Comparison of ENCODE assay signal across 25 cellular contexts in genomic region chr5:87754009-87754757, GRCh38.
DNase-seq lines count a peak whose midpoint lies in the region; ATAC-seq, FAIRE-seq and TF ChIP-seq lines count a peak whose summit lies in the region.
"Had no signal": no experiment of that assay in that cellular context is flagged by ENCODE, and none has a peak within 500 bp of the region (broad histone marks: within the 10 kb centered on the region; RNA-seq: fewer than 3 reads in every experiment).

No MANE protein-coding gene starts in this region.

- H3K4me3 ChIP-seq in HCT116 (replicated peaks in 1 of 2; ENCODE audit: low read depth in 1 of 2, low read length in 2 of 2), result no peak overlapping the region
- H3K4me3 ChIP-seq in H1 (ENCODE audit: extremely low read depth in 1 of 4, insufficient read depth in 2 of 4, low read depth in 3 of 4, low read length in 4 of 4), result no peak overlapping the region
- H3K4me3 ChIP-seq: esophagus muscularis mucosa, gastroesophageal sphincter had no signal

- H4K91ac ChIP-seq in H1 (replicated peaks; ENCODE audit: insufficient read length, low read length), result no peak overlapping the region

- H4K20me1 ChIP-seq in HCT116 (ENCODE audit: insufficient read depth), result no peaks in the 10 kb centered on the region; the same call in 1 of the 2 replicates
- H4K20me1 ChIP-seq in H1 (replicated peaks in 1 of 2; ENCODE audit: control insufficient read depth in 1 of 2, insufficient read depth in 2 of 2, low read length in 2 of 2), result no peaks in the 10 kb centered on the region

- H3K18ac ChIP-seq in H1 (ENCODE audit: extremely low read depth, low read length), result no peak overlapping the region

- no peak for TF ChIP-seq EP300 in H1 (IDR thresholded peaks at IDR 0.05; ENCODE audit: borderline replicate concordance in 1 of 2, low read depth in 2 of 2, low read length in 2 of 2)

- H2AFZ ChIP-seq in HCT116 (ENCODE audit: low read depth, low read length, poor library complexity, severe bottlenecking) (peak overlapping the region; percentile 90), H1 (ENCODE audit: low read length) (no peak overlapping the region)

- no peak overlapping the region for H2BK12ac ChIP-seq in H1 (ENCODE audit: low read depth, low read length)

- no peak overlapping the region for H4K8ac ChIP-seq in H1 (ENCODE audit: extremely low read depth, insufficient read depth, low read length)

- 0 out of 2 replicates have a peak, but pooled peaks cover 3% of the 10 kb centered on the region for H3K23me2 ChIP-seq in H1 (ENCODE audit: low read depth, low read length)

- H3K23ac ChIP-seq in H1 (ENCODE audit: insufficient read length), result no peak overlapping the region

- ATAC-seq in HCT116 (no peak), HG02970 (IDR thresholded peaks at IDR 0.05; ENCODE audit: low FRiP score, unreplicated experiment) (no peak)
- ATAC-seq: gastroesophageal sphincter; SK-N-SH treated with all-trans-retinoic acid at 6 μM for 48 hours; stimulated activated effector memory CD8-positive, alpha-beta T cell treated with anti-CD3 and anti-CD28 coated beads, Interleukin-12 subunit alpha, Interleukin-12 subunit beta, amount 100 ng/mL, for 72 hours had no signal

- FAIRE-seq in H1 (lab: Jason Lieb, UNC), result peak; percentile 24

- no peak overlapping the region for H2BK15ac ChIP-seq in H1 (ENCODE audit: low read length)

- no peak for TF ChIP-seq POLR2A in HCT116 (IDR thresholded peaks at IDR 0.05; ENCODE audit: borderline replicate concordance, extremely low read depth, insufficient read depth, insufficient read length)
- TF ChIP-seq POLR2A in H1 (IDR thresholded peaks at IDR 0.05; ENCODE audit: control extremely low read depth in 1 of 2, low read depth in 2 of 2, low read length in 2 of 2), result no peak

- H3K9me2 ChIP-seq in HCT116 (ENCODE audit: insufficient read depth), result no peaks in the 10 kb centered on the region

- DNase-seq in HCT116 (ENCODE audit: low read depth, low spot score), result no peak
- peak; percentile 99 for DNase-seq in NCI-H69 (lab: John Stamatoyannopoulos, UW)
- no peak for DNase-seq in H1 (ENCODE audit: low read depth in 1 of 2, low spot score in 2 of 2)
- DNase-seq in NCI-H2196 treated with DMSO at 0.1 percent for 48 hours (lab: John Stamatoyannopoulos, UW; ENCODE audit: unreplicated experiment), result no peak
- no peak for DNase-seq in HFFc6
- DNase-seq in SK-N-DZ (ENCODE audit: low spot score), result no peak
- DNase-seq: ACHN; activated B cell treated with CpG ODN at 0.5 μM for 24 hours; activated CD4-positive, alpha-beta memory T cell treated with anti-CD3 and anti-CD28 coated beads, Interleukin-2, amount 10 ng/mL, durations not matched to agents 7 days and 5 days; activated naive CD4-positive, alpha-beta T cell treated with Interleukin-2 at 50 U/mL for 16 hours; effector memory CD4-positive, alpha-beta T cell; GDM1; GOT3; Kasumi-1; mesendoderm; NCI-H1048; T-helper 9 cell had no signal

- no peak overlapping the region for H3K4ac ChIP-seq in H1 (replicated peaks; ENCODE audit: insufficient read length, low read depth, low read length)

- H3K9ac ChIP-seq in HCT116 (ENCODE audit: low read length), result no peak overlapping the region
- H3K9ac ChIP-seq in H1 (replicated peaks in 1 of 4; ENCODE audit: extremely low read depth in 1 of 4, low read depth in 3 of 4, low read length in 3 of 4), result no peak overlapping the region

- H3K4me1 Mint-ChIP-seq in HFFc6 (ENCODE audit: low read depth), result no peaks in the 10 kb centered on the region
- H3K4me1 Mint-ChIP-seq: activated B cell treated with CpG ODN at 0.5 μM for 24 hours; activated CD4-positive, alpha-beta memory T cell treated with anti-CD3 and anti-CD28 coated beads, Interleukin-2, amount 10 ng/mL, durations not matched to agents 7 days and 5 days; nephron; stimulated activated effector memory CD8-positive, alpha-beta T cell treated with anti-CD3 and anti-CD28 coated beads, Interleukin-12 subunit alpha, Interleukin-12 subunit beta, amount 100 ng/mL, for 72 hours had no signal

- H3K9me3 ChIP-seq in HCT116 (ENCODE audit: control insufficient read depth in 1 of 2, insufficient read depth in 1 of 2, low read depth in 1 of 2, low read length in 2 of 2), result no peaks in the 10 kb centered on the region
- no peaks in the 10 kb centered on the region for H3K9me3 ChIP-seq in H1 (ENCODE audit: insufficient read depth in 2 of 2, low read depth in 1 of 2, low read length in 1 of 2)
- H3K9me3 ChIP-seq: esophagus muscularis mucosa, gastroesophageal sphincter had no signal

- H3K14ac ChIP-seq in H1 (ENCODE audit: insufficient read length), result no peak overlapping the region

- H3K4me1 ChIP-seq in HCT116 (ENCODE audit: control insufficient read depth in 1 of 2, insufficient read depth in 2 of 2, low read length in 2 of 2) (no peaks in the 10 kb centered on the region), H1 (replicated peaks in 1 of 4; ENCODE audit: control insufficient read depth in 3 of 4, insufficient read depth in 4 of 4, low read length in 3 of 4) (peaks cover 2 to 7% (median 5%) of the 10 kb centered on the region in 4 experiments; a peak in 4 of 7 replicates)
- H3K4me1 ChIP-seq: esophagus muscularis mucosa, gastroesophageal sphincter had no signal

- CTCF ChIA-PET in HCT116 (lab: Charles Lee), result no interaction called here
- CTCF ChIA-PET in H1 (lab: Charles Lee; ENCODE audit: partially characterized antibody), result no interaction called here

- H3K9me3 Mint-ChIP-seq in HFFc6, result no peaks in the 10 kb centered on the region
- H3K9me3 Mint-ChIP-seq: activated B cell treated with CpG ODN at 0.5 μM for 24 hours; activated CD4-positive, alpha-beta memory T cell treated with anti-CD3 and anti-CD28 coated beads, Interleukin-2, amount 10 ng/mL, durations not matched to agents 7 days and 5 days; nephron; stimulated activated effector memory CD8-positive, alpha-beta T cell treated with anti-CD3 and anti-CD28 coated beads, Interleukin-12 subunit alpha, Interleukin-12 subunit beta, amount 100 ng/mL, for 72 hours had no signal

- no peaks in the 10 kb centered on the region for H3K36me3 Mint-ChIP-seq in HFFc6 (ENCODE audit: low read depth)
- H3K36me3 Mint-ChIP-seq: stimulated activated effector memory CD8-positive, alpha-beta T cell treated with anti-CD3 and anti-CD28 coated beads, Interleukin-12 subunit alpha, Interleukin-12 subunit beta, amount 100 ng/mL, for 72 hours had no signal

- H3K4me3 Mint-ChIP-seq in HFFc6, result no peak overlapping the region
- H3K4me3 Mint-ChIP-seq: activated B cell treated with CpG ODN at 0.5 μM for 24 hours; activated CD4-positive, alpha-beta memory T cell treated with anti-CD3 and anti-CD28 coated beads, Interleukin-2, amount 10 ng/mL, durations not matched to agents 7 days and 5 days; nephron; stimulated activated effector memory CD8-positive, alpha-beta T cell treated with anti-CD3 and anti-CD28 coated beads, Interleukin-12 subunit alpha, Interleukin-12 subunit beta, amount 100 ng/mL, for 72 hours had no signal

- RAD21 ChIA-PET in HCT116 (lab: Charles Lee; ENCODE audit: low non-redundant PET in 1 of 2, low total read pairs in 2 of 2, uncharacterized antibody in 2 of 2, unreplicated experiment in 2 of 2), result no interaction called here

- no peak overlapping the region for H3K27ac Mint-ChIP-seq in HFFc6
- H3K27ac Mint-ChIP-seq: activated B cell treated with CpG ODN at 0.5 μM for 24 hours; activated CD4-positive, alpha-beta memory T cell treated with anti-CD3 and anti-CD28 coated beads, Interleukin-2, amount 10 ng/mL, durations not matched to agents 7 days and 5 days; nephron; progenitor cell of endocrine pancreas; stimulated activated effector memory CD8-positive, alpha-beta T cell treated with anti-CD3 and anti-CD28 coated beads, Interleukin-12 subunit alpha, Interleukin-12 subunit beta, amount 100 ng/mL, for 72 hours had no signal

- TF ChIP-seq CTCF in 22Rv1 (IDR thresholded peaks at IDR 0.05), result no peak
- TF ChIP-seq CTCF in HCT116 (IDR thresholded peaks at IDR 0.05 in 2 of 3, conservative IDR thresholded peaks at IDR 0.05 in 1 of 3; ENCODE audit: borderline replicate concordance in 1 of 3, insufficient read depth in 1 of 3, low read depth in 2 of 3, low read length in 2 of 3), result no peak
- TF ChIP-seq CTCF in H1 (IDR thresholded peaks at IDR 0.05; ENCODE audit: control extremely low read depth in 1 of 3, insufficient read depth in 1 of 3, low read depth in 1 of 3, low read length in 3 of 3), result no peak
- TF ChIP-seq CTCF in HFFc6 (IDR thresholded peaks at IDR 0.05), result no peak

- whole genome bisulfite sequencing in H1 (ENCODE audit: extremely low coverage in 1 of 2, insufficient coverage in 1 of 2, insufficient read length in 1 of 2, insufficient replicate concordance in 2 of 2, low coverage in 1 of 2, low lambda C conversion rate in 2 of 2, missing lambda C conversion rate in 1 of 2), 2 experiments, result 16% methylated on average over 6 of the region's 6 CpGs; no CpG with 5 or more reads in 1 of the 2 experiments

- no peak overlapping the region for H2AK5ac ChIP-seq in H1 (ENCODE audit: low read depth, low read length)

- H3K27me3 Mint-ChIP-seq in HFFc6 (ENCODE audit: insufficient read depth), result no peaks in the 10 kb centered on the region
- H3K27me3 Mint-ChIP-seq: activated CD4-positive, alpha-beta memory T cell treated with anti-CD3 and anti-CD28 coated beads, Interleukin-2, amount 10 ng/mL, durations not matched to agents 7 days and 5 days had no signal

- no peak overlapping the region for H2BK20ac ChIP-seq in H1 (ENCODE audit: low read length)

- H2BK5ac ChIP-seq in H1 (ENCODE audit: low read depth, low read length), result no peak overlapping the region; the same call in 1 of the 2 replicates

- TF ChIP-seq RAD21 in HCT116 (IDR thresholded peaks at IDR 0.05; ENCODE audit: low read depth) (no peak), H1 (IDR thresholded peaks at IDR 0.05 in 1 of 2, conservative IDR thresholded peaks at IDR 0.05 in 1 of 2; ENCODE audit: low read depth in 2 of 2, low read length in 2 of 2) (no peak)

- POLR2A ChIA-PET in HCT116 (lab: Charles Lee) (no interaction called here), H1 (lab: Charles Lee; ENCODE audit: partially characterized antibody) (interaction anchor here (1.6 kb wide), 1 partner anchor 16 kb away, joined by 3 read pairs; no protein-coding TSS in a partner anchor)

- H3K79me1 ChIP-seq in H1 (ENCODE audit: low read depth, low read length), result no peaks in the 10 kb centered on the region

- H3K27me3 ChIP-seq in HCT116 (ENCODE audit: insufficient read depth, low read length), result no peaks in the 10 kb centered on the region
- H3K27me3 ChIP-seq in H1 (replicated peaks in 1 of 4; ENCODE audit: control insufficient read depth in 3 of 4, extremely low read depth in 1 of 4, insufficient read depth in 3 of 4, low read length in 3 of 4), result no peaks in the 10 kb centered on the region
- H3K27me3 ChIP-seq: esophagus muscularis mucosa had no signal

- no peak overlapping the region for H4K5ac ChIP-seq in H1 (ENCODE audit: insufficient read length, low read depth, low read length)

- H3K27ac ChIP-seq in 22Rv1 (0 out of 2 replicates have a peak overlapping the region, but pooled peaks have one; percentile 14), HCT116 (ENCODE audit: low read depth, low read length) (no peak overlapping the region), H1 (ENCODE audit: low read depth, low read length) (no peak overlapping the region)
- H3K27ac ChIP-seq: esophagus muscularis mucosa, gastroesophageal sphincter had no signal

- H2BK120ac ChIP-seq in H1 (replicated peaks; ENCODE audit: low read depth, low read length), result no peak overlapping the region

- no peaks in the 10 kb centered on the region for H3K36me3 ChIP-seq in HCT116 (ENCODE audit: control insufficient read depth in 1 of 2, insufficient read depth in 2 of 2, low read length in 2 of 2)
- H3K36me3 ChIP-seq in H1 (ENCODE audit: control insufficient read depth in 2 of 4, insufficient read depth in 4 of 4, low read length in 3 of 4), result no peaks in the 10 kb centered on the region
- H3K36me3 ChIP-seq: esophagus muscularis mucosa, gastroesophageal sphincter had no signal

- intact Hi-C loops in HCT116 (cut with micrococcal nuclease), result no loop called here

- H3K4me2 ChIP-seq in HCT116 (ENCODE audit: low read length) (no peak overlapping the region), H1 (ENCODE audit: insufficient read depth in 1 of 2, low read depth in 2 of 2, low read length in 2 of 2) (peak overlapping the region; percentile 32 to 47; a peak in 3 of 4 replicates)

- no peaks in the 10 kb centered on the region for H3K79me2 ChIP-seq in HCT116 (ENCODE audit: insufficient read depth, low read length)
- H3K79me2 ChIP-seq in H1 (ENCODE audit: control insufficient read depth in 1 of 2, insufficient read depth in 2 of 2, low read length in 2 of 2), result no peaks in the 10 kb centered on the region

- no TSS peak for BruUV-seq in HCT116 (replicated peaks; lab: Mats Ljungman, UMichigan)

- H3K56ac ChIP-seq in H1 (replicated peaks; ENCODE audit: insufficient read length, low read depth, low read length), result no peak overlapping the region
